In the genomic region with DNA sequence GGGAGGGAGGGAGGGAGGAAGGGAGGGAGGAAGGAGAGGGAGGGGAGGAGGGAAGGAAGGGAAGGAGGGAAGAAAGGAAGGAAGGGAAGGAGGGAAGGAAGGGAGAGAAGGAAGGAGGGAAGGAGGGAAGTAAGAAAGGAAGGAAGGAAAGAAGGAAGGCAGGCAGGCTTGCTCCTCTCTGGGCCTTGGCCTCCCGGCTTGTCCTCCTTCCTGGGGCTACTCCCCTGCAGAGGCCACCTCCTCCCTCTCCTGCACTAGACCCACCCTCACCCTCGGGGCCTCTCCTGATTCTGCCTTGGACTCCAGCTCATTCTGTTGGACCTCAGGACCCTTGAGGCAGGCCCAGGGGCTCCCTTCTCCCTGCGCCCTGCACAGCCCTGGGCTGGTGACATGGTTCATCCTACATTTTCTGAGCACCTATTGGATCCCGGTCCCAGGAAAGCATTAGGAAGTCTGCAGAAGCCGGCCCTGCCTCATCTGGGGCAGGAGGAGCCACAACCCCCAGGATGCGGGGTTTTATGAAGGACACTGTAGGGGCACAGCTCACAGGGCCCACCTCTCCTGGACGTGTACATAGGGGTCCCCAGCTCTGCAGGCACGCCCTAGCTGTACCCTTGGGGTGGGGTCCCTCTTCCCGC, we compare ENCODE assay signal across 22 cellular contexts. TPM values are rescaled to one million over a fixed set of nuclear protein-coding genes. Genes with fewer than 3 reads are reported as not detected.
"Had no signal": no experiment of that assay in that cellular context is flagged by ENCODE, and none has a peak within 500 bp of the region (broad histone marks: within the 10 kb centered on the region; RNA-seq: fewer than 3 reads in every experiment).

No MANE protein-coding gene starts in this region.

- H3K9me3 ChIP-seq: esophagus muscularis mucosa, gastroesophageal sphincter, left lung, lower lobe of right lung, psoas muscle, thyroid gland had no signal

- H3K27me3 ChIP-seq: neural progenitor cell, thyroid gland had no signal

- FAIRE-seq: small intestine, urothelium cell line had no signal

- H3K27ac Mint-ChIP-seq: memory B cell; natural killer cell treated with Interleukin-12 subunit alpha and Interleukin-12 subunit beta and Interleukin-15 and Interleukin-18, amount 100 ng/mL, for 72 hours; neural progenitor cell; type B pancreatic cell had no signal

- H3K4me3 Mint-ChIP-seq: memory B cell; natural killer cell treated with Interleukin-12 subunit alpha and Interleukin-12 subunit beta and Interleukin-15 and Interleukin-18, amount 100 ng/mL, for 72 hours; neural progenitor cell; type B pancreatic cell had no signal

- H3K4me3 ChIP-seq: dorsolateral prefrontal cortex, esophagus muscularis mucosa, gastroesophageal sphincter, left lung, lower lobe of right lung, neural progenitor cell, psoas muscle, thyroid gland had no signal

- H3K27ac ChIP-seq: dorsolateral prefrontal cortex, esophagus muscularis mucosa, gastroesophageal sphincter, left lung, lower lobe of right lung, neural progenitor cell, psoas muscle, thyroid gland had no signal

- DNase-seq: cortex of kidney; dorsolateral prefrontal cortex; effector CD8-positive, alpha-beta T cell; islet precursor cell; left lung; lower lobe of right lung; midbrain; occipital lobe; psoas muscle; retina; stimulated activated CD4-positive, alpha-beta T cell treated with anti-CD3 and anti-CD28 coated beads, Interleukin-12 subunit alpha, Interleukin-12 subunit beta, amount 100 ng/mL, for 4 hours; stimulated activated naive CD4-positive, alpha-beta T cell treated with Interleukin-2 at 50 U/mL for 16 hours; thyroid gland had no signal

- H3K9ac ChIP-seq: neural progenitor cell had no signal

- H3K4me1 ChIP-seq: esophagus muscularis mucosa, gastroesophageal sphincter, left lung, lower lobe of right lung, psoas muscle, thyroid gland had no signal

- H2AFZ ChIP-seq: neural progenitor cell had no signal

- H3K4me2 ChIP-seq: neural progenitor cell had no signal

- H3K9me3 Mint-ChIP-seq: memory B cell; natural killer cell treated with Interleukin-12 subunit alpha and Interleukin-12 subunit beta and Interleukin-15 and Interleukin-18, amount 100 ng/mL, for 72 hours; neural progenitor cell; type B pancreatic cell had no signal

- H3K36me3 ChIP-seq: esophagus muscularis mucosa, gastroesophageal sphincter, left lung, lower lobe of right lung, neural progenitor cell, thyroid gland had no signal

- H3K36me3 Mint-ChIP-seq: memory B cell; natural killer cell treated with Interleukin-12 subunit alpha and Interleukin-12 subunit beta and Interleukin-15 and Interleukin-18, amount 100 ng/mL, for 72 hours; neural progenitor cell; type B pancreatic cell had no signal

- ATAC-seq: gastroesophageal sphincter; left lung; lower lobe of right lung; natural killer cell treated with Interleukin-12 subunit alpha and Interleukin-12 subunit beta and Interleukin-15 and Interleukin-18, amount 100 ng/mL, for 72 hours; psoas muscle had no signal

RNA-seq across cellular contexts. Expression of a gene that starts 23.0 kb away (rescaled TPM):
- total RNA-seq: esophagus muscularis mucosa, fibroblast of villous mesenchyme, gastroesophageal sphincter, left lung, lower lobe of right lung, occipital lobe, psoas muscle, thyroid gland had no signal
- polyA plus RNA-seq: psoas muscle, small intestine had no signal
